Comparison of ENCODE assay signal across 25 cellular contexts in genomic region chr2:149894226-149894625, GRCh38.
A peak's percentile ranks its signal among the peaks of the same experiment; 100 is the strongest.
DNase-seq lines count a peak whose midpoint lies in the region; ATAC-seq and TF ChIP-seq lines count a peak whose summit lies in the region.
"Had no signal": no experiment of that assay in that cellular context is flagged by ENCODE, and none has a peak within 500 bp of the region (broad histone marks: within the 10 kb centered on the region; RNA-seq: fewer than 3 reads in every experiment).

No MANE protein-coding gene starts in this region.

- TF ChIP-seq RAD21 in IMR-90 (IDR thresholded peaks at IDR 0.05; ENCODE audit: low read length), result no peak

- TF ChIP-seq POLR2A in IMR-90 (IDR thresholded peaks at IDR 0.05; ENCODE audit: low read depth, low read length), result no peak

- H3K79me2 ChIP-seq in mammary epithelial cell (ENCODE audit: insufficient read depth, low read length) (no peaks in the 10 kb centered on the region), trophoblast cell (ENCODE audit: control insufficient read depth, insufficient read depth, low read length, poor library complexity) (no peaks in the 10 kb centered on the region)

- H4K20me1 ChIP-seq in IMR-90 (ENCODE audit: insufficient read depth, low read length), result no peaks in the 10 kb centered on the region
- no peaks in the 10 kb centered on the region for H4K20me1 ChIP-seq in mammary epithelial cell (ENCODE audit: insufficient read depth, low read length)

- no peaks in the 10 kb centered on the region for H3K9me3 ChIP-seq in IMR-90 (ENCODE audit: control insufficient read depth, insufficient read depth, low read length)
- H3K9me3 ChIP-seq in mammary epithelial cell (replicated peaks; ENCODE audit: insufficient read depth, low read length), result no peaks in the 10 kb centered on the region
- H3K9me3 ChIP-seq in trophoblast cell (ENCODE audit: insufficient read depth, low read depth, low read length), result no peaks in the 10 kb centered on the region
- H3K9me3 ChIP-seq: heart right ventricle, SJSA1, suprapubic skin, upper lobe of right lung had no signal

- H3K23ac ChIP-seq in IMR-90 (ENCODE audit: low read depth, low read length) (no peak overlapping the region), trophoblast cell (ENCODE audit: low read length) (no peak overlapping the region)

- BruUV-seq in IMR-90 (replicated peaks; lab: Mats Ljungman, UMichigan), result no TSS peak
- no TSS peak for BruUV-seq in mammary epithelial cell (replicated peaks; lab: Mats Ljungman, UMichigan)

- H3K27me3 ChIP-seq in IMR-90 (ENCODE audit: control insufficient read depth, insufficient read depth, low read length), result no peaks in the 10 kb centered on the region
- H3K27me3 ChIP-seq in mammary epithelial cell (ENCODE audit: insufficient read depth, low read length), result peaks cover 1% of the 10 kb centered on the region
- peaks cover 23% of the 10 kb centered on the region for H3K27me3 ChIP-seq in foreskin keratinocyte
- no peaks in the 10 kb centered on the region for H3K27me3 ChIP-seq in trophoblast cell (ENCODE audit: insufficient read depth, low read length)
- H3K27me3 ChIP-seq: heart right ventricle, SJSA1, suprapubic skin, upper lobe of right lung had no signal

- H4K8ac ChIP-seq in IMR-90 (ENCODE audit: low read depth in 2 of 2, low read length in 2 of 2), result no peak overlapping the region
- H4K8ac ChIP-seq in trophoblast cell (ENCODE audit: low read depth, low read length), result no peak overlapping the region

- no peak for ATAC-seq in IMR-90 (ENCODE audit: low read depth)
- ATAC-seq in foreskin keratinocyte, result peak; percentile 61
- no peak for ATAC-seq in left cardiac atrium
- ATAC-seq: activated CD8-positive, alpha-beta T cell treated with anti-CD3 and anti-CD28 coated beads, Interleukin-2, amount 10 ng/mL, durations not matched to agents 7 days and 5 days; activated T-helper 17 cell treated with anti-CD3 and anti-CD28 coated beads, Interleukin-2, amount 50 U/mL, for 72 hours; HCT116; upper lobe of right lung had no signal

- H3K4ac ChIP-seq in IMR-90 (ENCODE audit: low read depth, low read length) (no peak overlapping the region), trophoblast cell (ENCODE audit: low read depth, low read length) (no peak overlapping the region)

- H3K4me3 ChIP-seq in IMR-90 (ENCODE audit: insufficient read depth, low read depth, low read length) (no peak overlapping the region), mammary epithelial cell (replicated peaks in 1 of 3; ENCODE audit: insufficient read depth in 1 of 3, low read depth in 2 of 3, low read length in 3 of 3) (no peak overlapping the region), trophoblast cell (ENCODE audit: low read depth, low read length) (no peak overlapping the region)
- H3K4me3 ChIP-seq: heart right ventricle, SJSA1, suprapubic skin, upper lobe of right lung had no signal

- H3K9ac ChIP-seq in IMR-90 (ENCODE audit: low read depth, low read length) (no peak overlapping the region), mammary epithelial cell (ENCODE audit: insufficient read depth, low read length) (no peak overlapping the region), trophoblast cell (ENCODE audit: low read length) (no peak overlapping the region)

- H3K9me1 ChIP-seq in IMR-90 (ENCODE audit: insufficient read depth, low read length), result no peaks in the 10 kb centered on the region

- H2BK5ac ChIP-seq in IMR-90 (ENCODE audit: low read depth, low read length, poor library complexity, severe bottlenecking) (no peak overlapping the region), trophoblast cell (ENCODE audit: low read depth, low read length, poor library complexity) (no peak overlapping the region)

- WGBS in IMR-90 (ENCODE audit: extremely low coverage in 2 of 2, insufficient read length in 1 of 2), 2 experiments, result no CpG with 5 or more reads among the region's 1 CpG
- 0% methylated on average over 1 of the region's 1 CpG for WGBS in mammary epithelial cell (ENCODE audit: low coverage, missing lambda C conversion rate)
- WGBS in trophoblast cell (ENCODE audit: extremely low coverage, insufficient coverage, insufficient read length), result no CpG with 5 or more reads among the region's 1 CpG

- no peak overlapping the region for H2AK5ac ChIP-seq in IMR-90 (ENCODE audit: low read depth, low read length)
- H2AK5ac ChIP-seq in trophoblast cell (ENCODE audit: low read length), result no peak overlapping the region

- H2BK120ac ChIP-seq in IMR-90 (ENCODE audit: low read depth, low read length) (no peak overlapping the region), trophoblast cell (ENCODE audit: insufficient read depth, low read length, poor library complexity) (no peak overlapping the region)

- no peak overlapping the region for H2AK9ac ChIP-seq in IMR-90 (replicated peaks; ENCODE audit: low read depth, low read length, poor library complexity)

- POLR2A ChIA-PET in IMR-90 (lab: Charles Lee; ENCODE audit: unreplicated experiment), result no interaction called here

- intact Hi-C loops in IMR-90 (cut with micrococcal nuclease) (no loop called here), mammary epithelial cell (cut with micrococcal nuclease) (no loop called here), posterior cingulate gyrus (cut with DNase I) (no loop called here), left cardiac atrium (cut with DNase I) (no loop called here)

- DNase-seq in IMR-90, result no peak
- peak; percentile 54 for DNase-seq in mammary epithelial cell
- DNase-seq in foreskin keratinocyte, result peak; percentile 75 to 91
- DNase-seq in trophoblast cell, result peak; percentile 33 to 56
- no peak for DNase-seq in posterior cingulate gyrus
- DNase-seq in MV-4-11 (lab: John Stamatoyannopoulos, UW), result no peak
- DNase-seq in left cardiac atrium, result no peak
- DNase-seq: activated CD4-positive, alpha-beta T cell treated with anti-CD3 and anti-CD28 coated beads for 4 hours; activated CD8-positive, alpha-beta T cell treated with anti-CD3 and anti-CD28 coated beads, Interleukin-2, amount 10 ng/mL, durations not matched to agents 7 days and 5 days; activated naive CD4-positive, alpha-beta T cell treated with anti-CD3 and anti-CD28 coated beads, Interleukin-2, amount 10 ng/mL, durations not matched to agents 7 days and 5 days; DMS79 treated with DMSO at 0.1 percent for 48 hours; erythroblast; heart right ventricle; NCI-H1436; NCI-H2081; NCI-H2227 treated with DMSO at 0.1 percent for 48 hours; small intestine; stimulated activated naive CD4-positive, alpha-beta T cell treated with Interleukin-2 at 50 U/mL for 16 hours; T-helper 9 cell; upper lobe of right lung; WERI-Rb-1 had no signal

- no peak overlapping the region for H4K12ac ChIP-seq in trophoblast cell (ENCODE audit: low read depth, low read length)

- no peak overlapping the region for H2BK12ac ChIP-seq in trophoblast cell (ENCODE audit: low read length)

- in situ Hi-C loops in IMR-90 (cut with MboI; ENCODE audit: low sequenced_read_pairs), result no loop called here
- in situ Hi-C loops in mammary epithelial cell (cut with MboI; ENCODE audit: low sequenced_read_pairs in 2 of 2), result no loop called here

- dilution Hi-C loops in IMR-90 (cut with HindIII; ENCODE audit: low sequenced_read_pairs, unreplicated experiment), result no loop called here
- dilution Hi-C loops in mammary epithelial cell (cut with HindIII; ENCODE audit: low sequenced_read_pairs), result no loop called here

- CTCF ChIA-PET in IMR-90 (lab: Yijun Ruan, JAX) (no interaction called here), mammary epithelial cell (lab: Charles Lee; ENCODE audit: low non-redundant PET) (no interaction called here)

- no peak overlapping the region for H4K91ac ChIP-seq in IMR-90 (ENCODE audit: insufficient read depth, low read depth, low read length)
- H4K91ac ChIP-seq in trophoblast cell (ENCODE audit: low read depth, low read length), result no peak overlapping the region

- H3K36me3 ChIP-seq in IMR-90 (ENCODE audit: control insufficient read depth, insufficient read depth, low read length) (no peaks in the 10 kb centered on the region), mammary epithelial cell (ENCODE audit: insufficient read depth, low read length) (no peaks in the 10 kb centered on the region), trophoblast cell (ENCODE audit: control insufficient read depth in 1 of 2, insufficient read depth in 2 of 2, low read length in 2 of 2) (no peaks in the 10 kb centered on the region)
- H3K36me3 ChIP-seq: heart right ventricle, SJSA1, suprapubic skin, upper lobe of right lung, WERI-Rb-1 had no signal

- H3K14ac ChIP-seq in IMR-90 (replicated peaks; ENCODE audit: low read depth, low read length) (no peak overlapping the region), trophoblast cell (ENCODE audit: low read length) (no peak overlapping the region)

- no peak overlapping the region for H2BK15ac ChIP-seq in IMR-90 (ENCODE audit: low read depth, low read length)

- H3K4me1 ChIP-seq in IMR-90 (ENCODE audit: control insufficient read depth, insufficient read depth, low read length) (0 out of 2 replicates have a peak, but pooled peaks cover 2% of the 10 kb centered on the region), mammary epithelial cell (ENCODE audit: insufficient read depth, low read length) (no peaks in the 10 kb centered on the region), foreskin keratinocyte (peaks cover 3% of the 10 kb centered on the region), trophoblast cell (ENCODE audit: control insufficient read depth in 1 of 2, insufficient read depth in 2 of 2, low read length in 2 of 2) (no peaks in the 10 kb centered on the region)
- H3K4me1 ChIP-seq: heart right ventricle, SJSA1, suprapubic skin, upper lobe of right lung had no signal

- H3K27ac ChIP-seq in IMR-90 (ENCODE audit: insufficient read depth, low read length) (no peak overlapping the region), mammary epithelial cell (ENCODE audit: insufficient read depth, low read depth, low read length) (no peak overlapping the region), foreskin keratinocyte (no peak overlapping the region), trophoblast cell (ENCODE audit: low read depth, low read length) (no peak overlapping the region)
- H3K27ac ChIP-seq: heart right ventricle, SJSA1, suprapubic skin, upper lobe of right lung, WERI-Rb-1 had no signal

- TF ChIP-seq CTCF in IMR-90 (conservative IDR thresholded peaks at IDR 0.05; ENCODE audit: low read depth, low read length) (no peak), mammary epithelial cell (conservative IDR thresholded peaks at IDR 0.05 in 1 of 2, IDR thresholded peaks at IDR 0.05 in 1 of 2; ENCODE audit: extremely low read depth in 1 of 2, insufficient read depth in 1 of 2, low read depth in 1 of 2, low read length in 2 of 2) (no peak), foreskin keratinocyte (conservative IDR thresholded peaks at IDR 0.05) (no peak)

- no peak overlapping the region for H3K4me2 ChIP-seq in IMR-90 (ENCODE audit: low read depth, low read length)
- H3K4me2 ChIP-seq in mammary epithelial cell (ENCODE audit: insufficient read depth, low read depth, low read length), result no peak overlapping the region
- H3K4me2 ChIP-seq in trophoblast cell (ENCODE audit: low read length), result no peak overlapping the region

- no peaks in the 10 kb centered on the region for H3K79me1 ChIP-seq in IMR-90 (ENCODE audit: low read depth in 1 of 2, low read length in 2 of 2)
- no peaks in the 10 kb centered on the region for H3K79me1 ChIP-seq in trophoblast cell (ENCODE audit: low read length)

- H4K5ac ChIP-seq in IMR-90 (ENCODE audit: low read depth, low read length), result no peak overlapping the region

- H3K56ac ChIP-seq in IMR-90 (ENCODE audit: extremely low read depth, insufficient read depth, low read length), result no peak overlapping the region

- no peak overlapping the region for H2AFZ ChIP-seq in IMR-90 (replicated peaks; ENCODE audit: low read length, poor library complexity)
- H2AFZ ChIP-seq in mammary epithelial cell (ENCODE audit: low read depth, low read length), result no peak overlapping the region
- H2AFZ ChIP-seq in trophoblast cell (ENCODE audit: insufficient read depth, low read length, poor library complexity), result no peak overlapping the region

- no peak overlapping the region for H2BK20ac ChIP-seq in IMR-90 (ENCODE audit: low read depth, low read length)

- H3K18ac ChIP-seq in IMR-90 (ENCODE audit: low read depth, low read length) (no peak overlapping the region), trophoblast cell (ENCODE audit: low read length) (no peak overlapping the region)

Comparison
In these comparisons a context has a peak if more than half of its experiments do, and no peak if none do; other contexts are left out.
1. DNase-seq: peak in mammary epithelial cell (single experiment), foreskin keratinocyte (2 of 2) and trophoblast cell (2 of 2); none in IMR-90 (single experiment), posterior cingulate gyrus (0 of 10), MV-4-11 (single experiment) and left cardiac atrium (single experiment).